In the genomic region with DNA sequence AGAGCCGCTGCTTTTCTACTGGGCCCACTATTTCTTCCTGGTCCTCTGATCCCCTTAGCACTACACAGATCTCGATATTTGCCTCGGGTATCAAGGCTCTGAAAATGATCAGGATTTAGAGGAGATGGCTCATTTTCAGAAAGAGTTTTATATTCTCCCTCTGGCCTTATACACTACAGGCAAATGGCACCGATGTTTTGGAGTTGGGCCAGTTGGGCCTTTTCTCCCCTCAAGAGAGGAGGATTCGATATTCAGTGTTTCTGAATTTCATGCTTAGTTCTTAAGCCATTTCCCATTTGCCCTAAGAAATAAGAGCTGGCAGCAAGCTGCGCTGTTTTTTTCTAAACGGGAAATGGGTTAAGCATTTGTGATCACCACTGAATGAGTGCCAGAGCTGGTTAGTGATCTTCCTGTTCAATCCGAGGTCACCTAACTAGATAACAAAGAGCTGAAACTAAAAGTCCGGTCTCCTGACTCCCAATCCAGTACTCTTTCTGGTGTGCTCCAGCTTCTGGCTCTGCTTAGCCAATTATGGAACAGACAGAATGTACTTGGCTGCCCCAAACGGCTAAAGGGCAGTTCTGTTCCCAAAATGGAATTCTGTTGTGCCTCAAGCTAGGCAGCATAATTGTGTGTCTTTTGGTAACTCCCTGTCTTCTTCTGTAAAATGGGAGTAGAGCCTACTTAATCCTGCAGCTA, we compare ENCODE assay signal across 9 cellular contexts. TPM values are rescaled to one million over a fixed set of nuclear protein-coding genes. Genes with fewer than 3 reads are reported as not detected.
DNase-seq lines count a peak whose midpoint lies in the region; ATAC-seq and TF ChIP-seq lines count a peak whose summit lies in the region.
"Had no signal": no experiment of that assay in that cellular context is flagged by ENCODE, and none has a peak within 500 bp of the region (broad histone marks: within the 10 kb centered on the region; RNA-seq: fewer than 3 reads in every experiment).

No MANE protein-coding gene starts in this region.

- DNase-seq in right cardiac atrium (peak in 1 of 3 donors; percentile 64), Right ventricle myocardium superior (no peak), dermis blood vessel endothelial cell (peak; percentile 32), nephron progenitor cell (no peak), vagina (ENCODE audit: extremely low spot score in 2 of 2) (no peak), NCI-H128 (lab: John Stamatoyannopoulos, UW; ENCODE audit: unreplicated experiment) (no peak), NCI-H2196 treated with DMSO at 0.1 percent for 48 hours (lab: John Stamatoyannopoulos, UW; ENCODE audit: unreplicated experiment) (no peak), NCI-H226 (no peak)
- DNase-seq: mucosa of descending colon had no signal

- H3K27ac Mint-ChIP-seq in nephron progenitor cell = no peak overlapping the region

- H3K4me3 ChIP-seq in right cardiac atrium (ENCODE audit: low read length) (no peak overlapping the region), vagina (peak overlapping the region in 1 of 2 donors; percentile 100)
- H3K4me3 ChIP-seq: mucosa of descending colon had no signal

- peak in 1 of 2 donors; percentile 22 for ATAC-seq in right cardiac atrium
- no peak for ATAC-seq in Right ventricle myocardium superior (ENCODE audit: poor library complexity)

- H3K4me1 ChIP-seq in right cardiac atrium (ENCODE audit: control insufficient read depth, insufficient read depth, low read length) (peaks cover 5% of the 10 kb centered on the region), vagina (peaks cover 40% of the 10 kb centered on the region)

- intact Hi-C loops in right cardiac atrium (cut with DNase I) = no loop called here
- intact Hi-C loops in Right ventricle myocardium superior (cut with DNase I) = no loop called here
- intact Hi-C loops in vagina (cut with DNase I) = loop anchor here (5.0 kb wide), 1 partner anchor 1318 kb away; a partner anchor contains a TSS

- peak overlapping the region; percentile 84 for H3K4me3 Mint-ChIP-seq in nephron progenitor cell

- TF ChIP-seq CTCF in nephron progenitor cell (IDR thresholded peaks at IDR 0.05) = no peak
- no peak for TF ChIP-seq CTCF in vagina (IDR thresholded peaks at IDR 0.05)

- no peak for TF ChIP-seq POLR2A in vagina (IDR thresholded peaks at IDR 0.05)

- H3K4me1 Mint-ChIP-seq in nephron progenitor cell = peaks cover 33% of the 10 kb centered on the region

- H3K9me3 ChIP-seq in right cardiac atrium (ENCODE audit: control insufficient read depth, low read length) (no peaks in the 10 kb centered on the region), vagina (no peaks in the 10 kb centered on the region)
- H3K9me3 ChIP-seq: mucosa of descending colon had no signal

- peaks cover 7% of the 10 kb centered on the region for H3K27me3 Mint-ChIP-seq in nephron progenitor cell (ENCODE audit: low read depth, poor library complexity)

- 70% methylated on average over 10 of the region's 10 CpGs for WGBS in right cardiac atrium

- H3K27me3 ChIP-seq in right cardiac atrium (ENCODE audit: control insufficient read depth, insufficient read depth) (no peaks in the 10 kb centered on the region), vagina (no peaks in the 10 kb centered on the region)

- no peaks in the 10 kb centered on the region for H3K36me3 ChIP-seq in vagina

- no peaks in the 10 kb centered on the region for H3K9me3 Mint-ChIP-seq in nephron progenitor cell

- no peaks in the 10 kb centered on the region for H3K36me3 Mint-ChIP-seq in nephron progenitor cell (ENCODE audit: low read depth)

- peak overlapping the region; percentile 28 for H3K27ac ChIP-seq in right cardiac atrium (ENCODE audit: low read length)
- H3K27ac ChIP-seq in vagina = peak overlapping the region; percentile 99

RNA-seq across cellular contexts. Expression of a gene that starts 1.3 kb away (rescaled TPM):
- 10 to 100 TPM; 12.1 to 21.2 (median 14.3) TPM for total RNA-seq in right cardiac atrium
- polyA plus RNA-seq in right cardiac atrium = 19.3 TPM
- 39.3 TPM for total RNA-seq in Right ventricle myocardium superior
- 12.4 and 14.8 TPM in 2 replicates for total RNA-seq in dermis blood vessel endothelial cell
- 16.7 TPM for total RNA-seq in vagina

RNA-seq across cellular contexts. Expression of a gene that starts 25.1 kb away (rescaled TPM):
- total RNA-seq in right cardiac atrium = 10 to 100 TPM; 44.7 to 57.0 (median 49.3) TPM
- polyA plus RNA-seq in right cardiac atrium = 63.4 TPM
- 58.3 TPM for total RNA-seq in Right ventricle myocardium superior
- 47.1 TPM in 2 replicates for total RNA-seq in dermis blood vessel endothelial cell
- total RNA-seq in vagina = 50.6 TPM

RNA-seq across cellular contexts. Expression of a gene that starts 43.0 kb away (rescaled TPM):
- 10 to 100 TPM; 19.7 to 28.2 (median 24.5) TPM for total RNA-seq in right cardiac atrium
- polyA plus RNA-seq in right cardiac atrium = 59.4 TPM
- total RNA-seq in Right ventricle myocardium superior = 24.3 TPM
- 34.9 and 50.3 TPM in 2 replicates for total RNA-seq in dermis blood vessel endothelial cell
- total RNA-seq in vagina = 23.6 TPM

RNA-seq across cellular contexts. Expression of a gene that starts 52.9 kb away (rescaled TPM):
- total RNA-seq in right cardiac atrium (1 to 10 TPM in 2 of 4 donors, under 1 TPM in 2; 0.71 to 1.8 (median 1.1) TPM), Right ventricle myocardium superior (0.08 TPM), dermis blood vessel endothelial cell (not detected in 2 replicates), vagina (not detected)
- 0.57 TPM for polyA plus RNA-seq in right cardiac atrium
